In genomic region chr20:53855733-53856132, GRCh38 we compare ENCODE assay signal across 18 cellular contexts.
DNase-seq lines count a peak whose midpoint lies in the region; ATAC-seq and TF ChIP-seq lines count a peak whose summit lies in the region.
"Had no signal": no experiment of that assay in that cellular context is flagged by ENCODE, and none has a peak within 500 bp of the region (broad histone marks: within the 10 kb centered on the region; RNA-seq: fewer than 3 reads in every experiment).

No MANE protein-coding gene starts in this region.

- H3K4me3 ChIP-seq in PC-9 (no peak overlapping the region), left lung (no peak overlapping the region)
- H3K4me3 ChIP-seq: coronary artery, HAP-1 had no signal

- no peaks in the 10 kb centered on the region for H3K79me2 ChIP-seq in PC-9 (ENCODE audit: low read depth)

- H3K9me2 ChIP-seq in PC-9 (ENCODE audit: insufficient read depth): no peaks in the 10 kb centered on the region

- H3K27ac Mint-ChIP-seq in activated naive CD4-positive, alpha-beta T cell treated with anti-CD3 and anti-CD28 coated beads, Interleukin-2, amount 50 U/mL, for 24 hours: peak overlapping the region; percentile 6
- H3K27ac Mint-ChIP-seq in activated naive CD4-positive, alpha-beta T cell treated with anti-CD3 and anti-CD28 coated beads for 36 hours: no peak overlapping the region
- H3K27ac Mint-ChIP-seq in stimulated activated naive B cell treated with anti-CD40 and anti-IgM and Interleukin-4, amounts not matched to agents 10 μg/mL and 1 μg/mL and 100 μg/mL, for 72 hours: peak overlapping the region; percentile 61
- no peak overlapping the region for H3K27ac Mint-ChIP-seq in T-helper 2 cell treated with Interferon-gamma antibody and Interleukin-4, amounts not matched to agents 5 μg/mL and 100 μg/mL, for 36 hours
- H3K27ac Mint-ChIP-seq: activated T-cell treated with anti-CD3 and anti-CD28 coated beads, Interleukin-2, amount 50 U/mL, for 24 hours had no signal

- H4K20me1 ChIP-seq in PC-9 (ENCODE audit: insufficient read depth): no peaks in the 10 kb centered on the region

- CTCF ChIA-PET in activated naive CD4-positive, alpha-beta T cell treated with anti-CD3 and anti-CD28 coated beads for 36 hours (lab: Charles Lee): interaction anchor here (0.6 to 0.8 kb wide), 2 partner anchors 15 to 289 kb away, joined by 3 read pairs; no protein-coding TSS in a partner anchor
- CTCF ChIA-PET in PC-9 (lab: Charles Lee): no interaction called here

- 0 out of 2 replicates have a peak overlapping the region, but pooled peaks have one; percentile 7 for H2AFZ ChIP-seq in PC-9

- H3K4me3 Mint-ChIP-seq in activated naive CD4-positive, alpha-beta T cell treated with anti-CD3 and anti-CD28 coated beads, Interleukin-2, amount 50 U/mL, for 24 hours: no peak overlapping the region
- no peak overlapping the region for H3K4me3 Mint-ChIP-seq in activated naive CD4-positive, alpha-beta T cell treated with anti-CD3 and anti-CD28 coated beads for 36 hours
- H3K4me3 Mint-ChIP-seq in stimulated activated naive B cell treated with anti-CD40 and anti-IgM and Interleukin-4, amounts not matched to agents 10 μg/mL and 1 μg/mL and 100 μg/mL, for 72 hours: no peak overlapping the region
- H3K4me3 Mint-ChIP-seq in T-helper 2 cell treated with Interferon-gamma antibody and Interleukin-4, amounts not matched to agents 5 μg/mL and 100 μg/mL, for 36 hours: no peak overlapping the region
- H3K4me3 Mint-ChIP-seq: activated T-cell treated with anti-CD3 and anti-CD28 coated beads, Interleukin-2, amount 50 U/mL, for 24 hours; IgD-negative memory B cell had no signal

- POLR2A ChIA-PET in PC-9 (lab: Charles Lee; ENCODE audit: unreplicated experiment): no interaction called here

- ATAC-seq in left lung (peak; percentile 47), GM21825 (IDR thresholded peaks at IDR 0.05; ENCODE audit: unreplicated experiment) (no peak), GM19023 (IDR thresholded peaks at IDR 0.05; ENCODE audit: unreplicated experiment) (no peak)
- no peak for ATAC-seq in stimulated activated naive B cell treated with anti-CD40 and anti-IgM and Interleukin-4, amounts not matched to agents 10 μg/mL and 1 μg/mL and 100 μg/mL, for 72 hours (replicated peaks)

- no peaks in the 10 kb centered on the region for H3K9me3 Mint-ChIP-seq in activated naive CD4-positive, alpha-beta T cell treated with anti-CD3 and anti-CD28 coated beads, Interleukin-2, amount 50 U/mL, for 24 hours
- H3K9me3 Mint-ChIP-seq in activated naive CD4-positive, alpha-beta T cell treated with anti-CD3 and anti-CD28 coated beads for 36 hours: no peaks in the 10 kb centered on the region
- H3K9me3 Mint-ChIP-seq in stimulated activated naive B cell treated with anti-CD40 and anti-IgM and Interleukin-4, amounts not matched to agents 10 μg/mL and 1 μg/mL and 100 μg/mL, for 72 hours: no peaks in the 10 kb centered on the region
- no peaks in the 10 kb centered on the region for H3K9me3 Mint-ChIP-seq in T-helper 2 cell treated with Interferon-gamma antibody and Interleukin-4, amounts not matched to agents 5 μg/mL and 100 μg/mL, for 36 hours
- H3K9me3 Mint-ChIP-seq: activated T-cell treated with anti-CD3 and anti-CD28 coated beads, Interleukin-2, amount 50 U/mL, for 24 hours had no signal

- BruUV-seq in PC-9 (replicated peaks; lab: Mats Ljungman, UMichigan): no TSS peak

- no peaks in the 10 kb centered on the region for H3K27me3 Mint-ChIP-seq in activated naive CD4-positive, alpha-beta T cell treated with anti-CD3 and anti-CD28 coated beads, Interleukin-2, amount 50 U/mL, for 24 hours
- no peaks in the 10 kb centered on the region for H3K27me3 Mint-ChIP-seq in activated naive CD4-positive, alpha-beta T cell treated with anti-CD3 and anti-CD28 coated beads for 36 hours (ENCODE audit: low read depth)
- H3K27me3 Mint-ChIP-seq in stimulated activated naive B cell treated with anti-CD40 and anti-IgM and Interleukin-4, amounts not matched to agents 10 μg/mL and 1 μg/mL and 100 μg/mL, for 72 hours: no peaks in the 10 kb centered on the region
- no peaks in the 10 kb centered on the region for H3K27me3 Mint-ChIP-seq in T-helper 2 cell treated with Interferon-gamma antibody and Interleukin-4, amounts not matched to agents 5 μg/mL and 100 μg/mL, for 36 hours (ENCODE audit: low read depth)
- H3K27me3 Mint-ChIP-seq: activated T-cell treated with anti-CD3 and anti-CD28 coated beads, Interleukin-2, amount 50 U/mL, for 24 hours; IgD-negative memory B cell had no signal

- peaks cover 4% of the 10 kb centered on the region for H3F3A ChIP-seq in PC-9 (ENCODE audit: insufficient read depth, low read depth)

- H3K4me1 ChIP-seq in PC-9 (replicated peaks; ENCODE audit: insufficient read depth) (0 out of 2 replicates have a peak, but pooled peaks cover 3% of the 10 kb centered on the region), left lung (peaks cover 0 to 18% of the 10 kb centered on the region in 2 donors)

- no peaks in the 10 kb centered on the region for H3K36me3 Mint-ChIP-seq in activated naive CD4-positive, alpha-beta T cell treated with anti-CD3 and anti-CD28 coated beads, Interleukin-2, amount 50 U/mL, for 24 hours
- no peaks in the 10 kb centered on the region for H3K36me3 Mint-ChIP-seq in activated naive CD4-positive, alpha-beta T cell treated with anti-CD3 and anti-CD28 coated beads for 36 hours (ENCODE audit: low read depth)
- no peaks in the 10 kb centered on the region for H3K36me3 Mint-ChIP-seq in stimulated activated naive B cell treated with anti-CD40 and anti-IgM and Interleukin-4, amounts not matched to agents 10 μg/mL and 1 μg/mL and 100 μg/mL, for 72 hours
- H3K36me3 Mint-ChIP-seq in T-helper 2 cell treated with Interferon-gamma antibody and Interleukin-4, amounts not matched to agents 5 μg/mL and 100 μg/mL, for 36 hours (ENCODE audit: low read depth): no peaks in the 10 kb centered on the region
- H3K36me3 Mint-ChIP-seq: IgD-negative memory B cell had no signal

- H3K36me3 ChIP-seq in PC-9 (ENCODE audit: low read depth) (no peaks in the 10 kb centered on the region), left lung (no peaks in the 10 kb centered on the region)
- H3K36me3 ChIP-seq: HAP-1 had no signal

- H3K27ac ChIP-seq in PC-9: no peak overlapping the region
- peak overlapping the region in 1 of 2 donors; percentile 5 for H3K27ac ChIP-seq in left lung
- H3K27ac ChIP-seq: coronary artery, epithelial cell of prostate had no signal

- intact Hi-C loops in activated naive CD4-positive, alpha-beta T cell treated with anti-CD3 and anti-CD28 coated beads for 36 hours (cut with micrococcal nuclease): no loop called here
- intact Hi-C loops in PC-9 (cut with micrococcal nuclease; ENCODE audit: unreplicated experiment): no loop called here
- intact Hi-C loops in left lung (cut with DNase I): no loop called here

- TF ChIP-seq CTCF in PC-9 (conservative IDR thresholded peaks at IDR 0.05) (no peak), left lung (IDR thresholded peaks at IDR 0.05) (no peak)

- no peak for DNase-seq in activated naive CD4-positive, alpha-beta T cell treated with anti-CD3 and anti-CD28 coated beads for 36 hours
- DNase-seq in PC-9 (no peak), left lung (no peak)
- DNase-seq in stimulated activated naive B cell treated with anti-CD40 and anti-IgM and Interleukin-4, amounts not matched to agents 10 μg/mL and 1 μg/mL and 100 μg/mL, for 72 hours: no peak
- no peak for DNase-seq in T-helper 2 cell treated with Interferon-gamma antibody and Interleukin-4, amounts not matched to agents 5 μg/mL and 100 μg/mL, for 36 hours (ENCODE audit: low spot score)
- DNase-seq: activated T-cell treated with anti-CD3 and anti-CD28 coated beads, Interleukin-2, amount 50 U/mL, for 24 hours; amygdala; DMS53; kidney; NCI-H345; stimulated activated naive CD4-positive, alpha-beta T cell had no signal

- no peak overlapping the region for H3K4me2 ChIP-seq in PC-9

- H3K27me3 ChIP-seq in PC-9 (ENCODE audit: insufficient read depth, low read depth): no peaks in the 10 kb centered on the region
- H3K27me3 ChIP-seq in left lung: no peaks in the 10 kb centered on the region

- H3K4me1 Mint-ChIP-seq in activated naive CD4-positive, alpha-beta T cell treated with anti-CD3 and anti-CD28 coated beads, Interleukin-2, amount 50 U/mL, for 24 hours: peaks cover 28% of the 10 kb centered on the region
- H3K4me1 Mint-ChIP-seq in activated naive CD4-positive, alpha-beta T cell treated with anti-CD3 and anti-CD28 coated beads for 36 hours (ENCODE audit: low read depth): peaks cover 28% of the 10 kb centered on the region
- H3K4me1 Mint-ChIP-seq in stimulated activated naive B cell treated with anti-CD40 and anti-IgM and Interleukin-4, amounts not matched to agents 10 μg/mL and 1 μg/mL and 100 μg/mL, for 72 hours: peaks cover 11 to 25% of the 10 kb centered on the region in 2 donors
- H3K4me1 Mint-ChIP-seq in T-helper 2 cell treated with Interferon-gamma antibody and Interleukin-4, amounts not matched to agents 5 μg/mL and 100 μg/mL, for 36 hours (ENCODE audit: low read depth): peaks cover 29% of the 10 kb centered on the region

- no peaks in the 10 kb centered on the region for H3K9me3 ChIP-seq in PC-9 (ENCODE audit: insufficient read depth, low read depth)
- no peaks in the 10 kb centered on the region for H3K9me3 ChIP-seq in left lung
- H3K9me3 ChIP-seq: HAP-1 had no signal

Comparison
In these comparisons a context has a peak if more than half of its experiments do, and no peak if none do; other contexts are left out.
1. H3K27ac Mint-ChIP-seq: peak in activated naive CD4-positive, alpha-beta T cell treated with anti-CD3 and anti-CD28 coated beads, Interleukin-2, amount 50 U/mL, for 24 hours (single experiment) and stimulated activated naive B cell treated with anti-CD40 and anti-IgM and Interleukin-4, amounts not matched to agents 10 μg/mL and 1 μg/mL and 100 μg/mL, for 72 hours (single experiment); none in activated naive CD4-positive, alpha-beta T cell treated with anti-CD3 and anti-CD28 coated beads for 36 hours (single experiment) and T-helper 2 cell treated with Interferon-gamma antibody and Interleukin-4, amounts not matched to agents 5 μg/mL and 100 μg/mL, for 36 hours (single experiment).